In the genomic region with DNA sequence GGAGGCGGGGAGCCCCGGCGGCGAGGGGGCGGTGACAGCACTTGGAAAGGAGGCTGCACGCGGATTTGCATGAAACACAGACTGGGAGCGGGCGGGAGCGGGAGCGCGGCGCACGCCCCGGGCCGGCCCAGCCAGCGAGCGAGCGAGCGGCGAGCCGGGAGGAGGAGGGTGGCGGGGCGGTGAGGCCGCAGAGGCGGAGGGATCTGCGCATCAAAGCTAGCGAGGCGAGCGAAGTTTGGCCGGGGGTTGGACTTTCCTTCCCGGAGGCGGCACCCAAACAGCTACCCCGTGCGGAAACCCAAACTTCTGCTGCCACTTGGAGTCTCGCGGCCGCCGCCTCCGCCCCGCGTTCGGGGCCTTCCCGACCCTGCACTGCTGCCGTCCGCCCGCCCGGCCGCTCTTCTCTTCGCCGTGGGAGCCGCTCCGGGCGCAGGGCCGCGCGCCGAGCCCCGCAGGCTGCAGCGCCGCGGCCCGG, we compare ENCODE assay signal across 8 cellular contexts. TPM values are rescaled to one million over a fixed set of nuclear protein-coding genes. Genes with fewer than 3 reads are reported as not detected.
DNase-seq lines count a peak whose midpoint lies in the region; ATAC-seq and TF ChIP-seq lines count a peak whose summit lies in the region.

A gene (plus strand): TSS at position 72 of the 475 bp plus-strand sequence. CDS start 553 bp downstream, outside the sequence.

- peaks cover 24% of the 10 kb centered on the region for H3K4me1 ChIP-seq in A673 (ENCODE audit: insufficient read depth, low read length, poor library complexity, severe bottlenecking)
- peaks cover 32% of the 10 kb centered on the region for H3K4me1 ChIP-seq in OCI-LY7 (ENCODE audit: insufficient read depth, low read length, poor library complexity, severe bottlenecking)
- peaks cover 23% of the 10 kb centered on the region for H3K4me1 ChIP-seq in muscle layer of colon (ENCODE audit: insufficient read depth, low read length)

- TF ChIP-seq CTCF in A673 (conservative IDR thresholded peaks at IDR 0.05; ENCODE audit: low read depth, low read length) (no peak), OCI-LY7 (conservative IDR thresholded peaks at IDR 0.05; ENCODE audit: low read length) (no peak)

- no peaks in the 10 kb centered on the region for H3K9me3 ChIP-seq in A673 (ENCODE audit: low read depth, low read length, poor library complexity, severe bottlenecking)
- H3K9me3 ChIP-seq in OCI-LY7 (ENCODE audit: low read length) = no peaks in the 10 kb centered on the region
- no peaks in the 10 kb centered on the region for H3K9me3 ChIP-seq in muscle layer of colon (ENCODE audit: low read length)

- H3K4me3 ChIP-seq in A673 (ENCODE audit: low read depth, low read length, poor library complexity, severe bottlenecking) (peak within 1 kb of the TSS; percentile 98), OCI-LY7 (ENCODE audit: low read depth, low read length, poor library complexity, severe bottlenecking) (peak within 1 kb of the TSS; percentile 100), muscle layer of colon (ENCODE audit: low read depth in 1 of 2, low read length in 2 of 2) (peak within 1 kb of the TSS; percentile 92 to 99)

- ATAC-seq in GM18517 (IDR thresholded peaks at IDR 0.05; ENCODE audit: unreplicated experiment) = peak; percentile 50
- peak; percentile 42 for ATAC-seq in HG03097 (IDR thresholded peaks at IDR 0.05; ENCODE audit: low FRiP score, unreplicated experiment)
- peak; percentile 89 for ATAC-seq in esophagus mucosa

- H3K36me3 ChIP-seq in A673 (ENCODE audit: insufficient read depth, low read length, poor library complexity, severe bottlenecking) (no peaks in the 10 kb centered on the region), OCI-LY7 (ENCODE audit: insufficient read depth, low read length) (peaks cover 21% of the 10 kb centered on the region), muscle layer of colon (ENCODE audit: insufficient read depth, low read length) (no peaks in the 10 kb centered on the region)

- H3K4me2 ChIP-seq in OCI-LY7 (ENCODE audit: low read length) = peak within 1 kb of the TSS; percentile 96

- no peaks in the 10 kb centered on the region for H3K9me2 ChIP-seq in OCI-LY7 (ENCODE audit: insufficient read depth, low read length)

- H3K27ac ChIP-seq in A673 (ENCODE audit: low read depth, low read length, poor library complexity, severe bottlenecking) (peak within 1 kb of the TSS; percentile 86), OCI-LY7 (ENCODE audit: low read depth, low read length, poor library complexity, severe bottlenecking) (peak within 1 kb of the TSS; percentile 76), muscle layer of colon (ENCODE audit: low read depth, low read length) (peak within 1 kb of the TSS; percentile 99)

- CTCF ChIA-PET in A673 (lab: Charles Lee) (no interaction called here), OCI-LY7 (lab: Charles Lee; ENCODE audit: unreplicated experiment) (no interaction called here)

- H2AFZ ChIP-seq in OCI-LY7 (ENCODE audit: low read length) = peak within 1 kb of the TSS; percentile 70

- intact Hi-C loops in A673 (cut with micrococcal nuclease; ENCODE audit: unreplicated experiment) (loop anchor here (10.0 kb wide), 1 partner anchor 111 kb away; no protein-coding TSS in a partner anchor), OCI-LY7 (cut with micrococcal nuclease; ENCODE audit: unreplicated experiment) (loop anchor here (1.0 to 5.0 kb wide), 3 partner anchors 16 to 192 kb away; no protein-coding TSS in a partner anchor)

- DNase-seq in A673 (ENCODE audit: low spot score) = peak; percentile 94
- peak; percentile 92 for DNase-seq in OCI-LY7 (ENCODE audit: low spot score)
- peak; percentile 78 to 84 for DNase-seq in activated T-cell treated with anti-CD3 and anti-CD28 coated beads, Interleukin-2, amount 50 U/mL, for 48 hours
- peak; percentile 34 to 70 for DNase-seq in stimulated activated CD8-positive, alpha-beta memory T cell treated with anti-CD3 and anti-CD28 coated beads, Interleukin-7, amount 100 ng/mL, for 4 hours (ENCODE audit: low read depth in 2 of 2)

- peaks cover 24% of the 10 kb centered on the region; the same call in 1 of the 2 replicates for H4K20me1 ChIP-seq in OCI-LY7 (ENCODE audit: insufficient read depth, low read length)

- POLR2A ChIA-PET in A673 (lab: Charles Lee; ENCODE audit: low non-redundant PET) = no interaction called here
- POLR2A ChIA-PET in OCI-LY7 (lab: Charles Lee) = interaction anchor here (0.7 to 1.0 kb wide), 5 partner anchors 9 to 63 kb away, joined by 3 read pairs; no protein-coding TSS in a partner anchor

- H3K9ac ChIP-seq in muscle layer of colon (ENCODE audit: low read length) = peak within 1 kb of the TSS; percentile 77

- H3K79me2 ChIP-seq in OCI-LY7 (ENCODE audit: insufficient read depth, low read depth, low read length) = peaks cover 46% of the 10 kb centered on the region

- BruUV-seq in A673 (replicated peaks; lab: Mats Ljungman, UMichigan) (no TSS peak), OCI-LY7 (replicated peaks; lab: Mats Ljungman, UMichigan) (no TSS peak)

- H3K27me3 ChIP-seq in A673 (replicated peaks; ENCODE audit: insufficient read depth, low read depth, low read length, poor library complexity) (no peaks in the 10 kb centered on the region), muscle layer of colon (ENCODE audit: control insufficient read depth in 1 of 2, insufficient read depth in 2 of 2, low read length in 2 of 2) (no peaks in the 10 kb centered on the region)

RNA-seq across cellular contexts. Expression of the gene that starts here (rescaled TPM):
- total RNA-seq in A673 (2021) = 31.0 and 43.0 TPM in 2 replicates
- 32.8 and 41.2 TPM in 2 replicates for total RNA-seq in OCI-LY7 (2014; rRNA removed; shearing (Covaris generic))
- 77.8 and 84.5 TPM in 2 replicates for total RNA-seq in OCI-LY7 (2022)
- total RNA-seq in esophagus mucosa = 35.6 TPM

Comparison
In these comparisons a context has a peak if more than half of its experiments do, and no peak if none do; other contexts are left out.
1. Peak in every context shown above with its lines: DNase-seq, ATAC-seq, H3K4me3 ChIP-seq and H3K27ac ChIP-seq.